41 cellular contexts compared by ENCODE assay signal in the genomic region with DNA sequence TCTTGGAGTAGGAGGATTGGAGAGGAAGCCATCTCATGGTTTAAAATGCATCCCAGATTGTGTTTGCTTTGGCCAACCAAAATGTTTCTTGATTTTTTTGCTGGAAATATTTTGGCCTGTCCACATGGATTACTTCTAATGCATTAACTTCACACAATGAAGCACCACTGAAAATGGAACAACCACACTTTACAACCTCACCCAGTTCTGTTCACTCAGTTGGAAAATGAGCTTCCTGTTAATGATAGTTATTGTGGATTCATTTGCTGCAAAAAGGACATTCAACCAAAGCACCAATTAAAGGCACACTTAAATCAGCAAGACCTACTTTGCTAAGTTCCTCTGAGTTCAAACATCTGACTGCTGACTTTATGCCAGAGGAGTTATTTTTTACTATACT. TPM values are rescaled to one million over a fixed set of nuclear protein-coding genes. Genes with fewer than 3 reads are reported as not detected.
"Had no signal": no experiment of that assay in that cellular context is flagged by ENCODE, and none has a peak within 500 bp of the region (broad histone marks: within the 10 kb centered on the region; RNA-seq: fewer than 3 reads in every experiment).

No MANE protein-coding gene starts in this region.

- FAIRE-seq: bronchial epithelial cell, colon, endometrium, endothelial cell of umbilical vein had no signal

- H3K27me3 ChIP-seq: adrenal gland, ascending aorta, brain microvascular endothelial cell, esophagus squamous epithelium had no signal

- H3K36me3 ChIP-seq: adrenal gland, ascending aorta, brain microvascular endothelial cell, esophagus squamous epithelium, gastroesophageal sphincter, heart right ventricle had no signal

- DNase-seq: activated CD4-positive, alpha-beta memory T cell treated with anti-CD3 and anti-CD28 coated beads for 36 hours; activated CD4-positive, alpha-beta T cell treated with anti-CD3 and anti-CD28 coated beads for 36 hours; activated CD4-positive, alpha-beta T cell treated with anti-CD3 and anti-CD28 coated beads, Interleukin-2, amount 10 ng/mL, durations not matched to agents 24 days and 14 days; activated CD4-positive, CD25-positive, alpha-beta regulatory T cell; activated CD4-positive, CD25-positive, alpha-beta regulatory T cell treated with anti-CD3 and anti-CD28 coated beads, Interleukin-2, amount 50 U/mL, for 72 hours; activated CD8-positive, alpha-beta memory T cell treated with anti-CD3 and anti-CD28 coated beads, Interleukin-2, amount 10 ng/mL, durations not matched to agents 7 days and 5 days; activated CD8-positive, alpha-beta memory T cell treated with anti-CD3 and anti-CD28 coated beads, Interleukin-2, amount 50 U/mL, for 4 hours; activated CD8-positive, alpha-beta T cell treated with anti-CD3 and anti-CD28 coated beads, Interleukin-2, amount 10 ng/mL, durations not matched to agents 7 days and 5 days; activated effector memory CD4-positive, alpha-beta T cell treated with anti-CD3 and anti-CD28 coated beads, Interleukin-2, amount 50 U/mL, for 16 hours; activated naive CD4-positive, alpha-beta T cell treated with anti-CD3 and anti-CD28 coated beads for 36 hours; activated naive CD8-positive, alpha-beta T cell treated with anti-CD3 and anti-CD28 coated beads for 36 hours; activated naive CD8-positive, alpha-beta T cell treated with anti-CD3 and anti-CD28 coated beads, Interleukin-2, amount 50 U/mL, for 24 hours; activated T-cell treated with anti-CD3 and anti-CD28 coated beads, Interleukin-2, amount 50 U/mL, for 1 hour; activated T-cell treated with anti-CD3 and anti-CD28 coated beads, Interleukin-2, amount 50 U/mL, for 48 hours; adrenal gland; amygdala; brain microvascular endothelial cell; caudate nucleus; cortex of kidney; dermis blood vessel endothelial cell; effector CD8-positive, alpha-beta T cell; esophagus squamous epithelium; foreskin melanocyte; heart right ventricle; T-helper 2 cell had no signal

- H3K4me1 ChIP-seq: adrenal gland, ascending aorta, esophagus squamous epithelium, gastroesophageal sphincter, heart right ventricle had no signal

- H3K9me3 ChIP-seq: adrenal gland, ascending aorta, esophagus squamous epithelium, gastroesophageal sphincter, heart right ventricle had no signal

- ATAC-seq: activated CD4-positive, alpha-beta T cell treated with anti-CD3 and anti-CD28 coated beads for 36 hours; activated CD8-positive, alpha-beta memory T cell treated with anti-CD3 and anti-CD28 coated beads, Interleukin-2, amount 10 ng/mL, durations not matched to agents 7 days and 5 days; activated CD8-positive, alpha-beta T cell treated with anti-CD3 and anti-CD28 coated beads, Interleukin-2, amount 10 ng/mL, durations not matched to agents 7 days and 5 days; activated naive CD8-positive, alpha-beta T cell treated with anti-CD3 and anti-CD28 coated beads, Interleukin-2, amount 50 U/mL, for 24 hours; gastroesophageal sphincter; heart right ventricle had no signal

- H3K4me3 ChIP-seq: adrenal gland, ascending aorta, esophagus squamous epithelium, gastroesophageal sphincter, heart right ventricle had no signal

- H3K27ac ChIP-seq: adrenal gland, ascending aorta, brain microvascular endothelial cell, epithelial cell of prostate, esophagus squamous epithelium, gastroesophageal sphincter, heart right ventricle had no signal

RNA-seq across cellular contexts. Expression of a gene that starts 11.3 kb away (rescaled TPM):
- total RNA-seq: activated CD4-positive, alpha-beta memory T cell treated with anti-CD3 and anti-CD28 coated beads for 36 hours; activated CD4-positive, alpha-beta T cell treated with anti-CD3 and anti-CD28 coated beads for 36 hours; activated CD4-positive, alpha-beta T cell treated with anti-CD3 and anti-CD28 coated beads, Interleukin-2, amount 10 ng/mL, durations not matched to agents 24 days and 14 days; activated CD8-positive, alpha-beta memory T cell treated with anti-CD3 and anti-CD28 coated beads for 36 hours; activated CD8-positive, alpha-beta memory T cell treated with anti-CD3 and anti-CD28 coated beads, Interleukin-2, amount 10 ng/mL, durations not matched to agents 7 days and 5 days; activated CD8-positive, alpha-beta T cell treated with anti-CD3 and anti-CD28 coated beads, Interleukin-2, amount 10 ng/mL, durations not matched to agents 7 days and 5 days; activated naive CD4-positive, alpha-beta T cell treated with anti-CD3 and anti-CD28 coated beads for 36 hours; activated naive CD8-positive, alpha-beta T cell treated with anti-CD3 and anti-CD28 coated beads for 36 hours; activated T-helper 1 cell treated with anti-CD3 and anti-CD28 coated beads, Interleukin-12 subunit alpha, Interleukin-12 subunit beta, Interleukin-2, Interleukin-4 antibody, amounts not matched to agents 30 ng/mL and 10 ng/mL and 1 ng/mL, durations not matched to agents 14 hours and 24 hours and 36 hours; activated T-helper 2 cell treated with anti-CD3 and anti-CD28 coated beads, Interferon-gamma antibody, Interleukin-2, Interleukin-4, amounts not matched to agents 10 μg/mL and 5 μg/mL and 100 μg/mL, durations not matched to agents 14 hours and 24 hours and 36 hours; ascending aorta; bronchial epithelial cell; chondrocyte; dermis blood vessel endothelial cell; endothelial cell of umbilical vein; esophagus squamous epithelium; fibroblast of lung; fibroblast of villous mesenchyme; glomerular endothelial cell; heart right ventricle; T-helper 1 cell treated with Interleukin-12 subunit alpha and Interleukin-12 subunit beta and Interleukin-4 antibody, amounts not matched to agents 30 ng/mL and 1 ng/mL, for 36 hours had no signal
- polyA plus RNA-seq: endothelial cell of umbilical vein, esophagus, fibroblast of lung, heart right ventricle had no signal
